9 cellular contexts compared by ENCODE assay signal in the genomic region with DNA sequence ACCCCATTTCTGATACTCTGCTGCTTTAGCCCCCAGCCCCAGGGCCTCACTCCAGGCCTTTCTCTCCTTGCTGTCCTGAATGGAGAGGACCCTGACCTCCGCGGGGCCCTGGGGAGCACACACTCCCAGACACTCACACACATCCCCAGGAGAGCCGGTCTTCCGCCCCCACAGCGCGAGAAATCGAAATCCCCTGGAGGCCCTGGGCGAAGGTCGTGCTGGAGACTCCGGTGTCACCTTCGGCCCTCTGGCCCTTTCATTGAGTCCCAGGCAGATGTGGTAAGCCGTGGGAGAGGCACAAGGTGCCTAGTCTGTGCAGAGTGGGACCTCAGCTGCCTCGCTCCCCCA. TPM values are rescaled to one million over a fixed set of nuclear protein-coding genes. Genes with fewer than 3 reads are reported as not detected.
DNase-seq lines count a peak whose midpoint lies in the region; ATAC-seq and TF ChIP-seq lines count a peak whose summit lies in the region.
"Had no signal": no experiment of that assay in that cellular context is flagged by ENCODE, and none has a peak within 500 bp of the region (broad histone marks: within the 10 kb centered on the region; RNA-seq: fewer than 3 reads in every experiment).

No MANE protein-coding gene starts in this region.

- peak overlapping the region; percentile 60 for H3K27ac ChIP-seq in RWPE2 (ENCODE audit: poor library complexity, severe bottlenecking)
- no peak overlapping the region for H3K27ac ChIP-seq in skeletal muscle tissue (ENCODE audit: low read depth, low read length)

- DNase-seq in RWPE2 (ENCODE audit: low spot score) (peak; percentile 70), fibroblast of villous mesenchyme (ENCODE audit: low read depth) (no peak), COR-L47 (lab: John Stamatoyannopoulos, UW) (no peak), retina (no peak), islet precursor cell (no peak)
- DNase-seq: cortex of kidney had no signal

- no peak for TF ChIP-seq CTCF in RWPE2 (IDR thresholded peaks at IDR 0.05; ENCODE audit: poor library complexity, severe bottlenecking)
- no peak for TF ChIP-seq CTCF in fibroblast of villous mesenchyme (IDR thresholded peaks at IDR 0.05; ENCODE audit: insufficient read depth, low read depth, low read length)

- H3K4me3 ChIP-seq in RWPE2 (ENCODE audit: severe bottlenecking): peak overlapping the region; percentile 75
- H3K4me3 ChIP-seq in fibroblast of villous mesenchyme (ENCODE audit: low read depth, low read length): peak overlapping the region; percentile 74
- H3K4me3 ChIP-seq in skeletal muscle tissue (ENCODE audit: low read length in 3 of 3): peak overlapping the region; percentile 71 to 79 (median 74)

- H3K36me3 ChIP-seq in RWPE2 (ENCODE audit: low read depth) (no peaks in the 10 kb centered on the region), skeletal muscle tissue (ENCODE audit: control insufficient read depth in 3 of 3, insufficient read depth in 3 of 3, low read length in 3 of 3) (no peaks in the 10 kb centered on the region)

- peak; percentile 5 for ATAC-seq in GM18499 (IDR thresholded peaks at IDR 0.05; ENCODE audit: insufficient read depth, unreplicated experiment)
- peak; percentile 1 for ATAC-seq in RWPE2 (ENCODE audit: low read depth)
- ATAC-seq in HG02798 (IDR thresholded peaks at IDR 0.05; ENCODE audit: poor library complexity, unreplicated experiment): no peak

- peaks cover 9% of the 10 kb centered on the region for H3K4me1 ChIP-seq in RWPE2 (ENCODE audit: insufficient read depth, poor library complexity, severe bottlenecking)
- peaks cover 9 to 27% (median 17%) of the 10 kb centered on the region in 3 donors for H3K4me1 ChIP-seq in skeletal muscle tissue (ENCODE audit: control insufficient read depth in 3 of 3, insufficient read depth in 3 of 3, low read length in 3 of 3)

- H3K9me3 ChIP-seq in RWPE2 (ENCODE audit: severe bottlenecking): no peaks in the 10 kb centered on the region
- no peaks in the 10 kb centered on the region for H3K9me3 ChIP-seq in skeletal muscle tissue (ENCODE audit: control insufficient read depth in 3 of 3, low read length in 3 of 3)

- peak overlapping the region; percentile 57 to 77 (median 70) for H3K9ac ChIP-seq in skeletal muscle tissue (ENCODE audit: low read depth in 1 of 3, low read length in 3 of 3)

- H3K27me3 ChIP-seq in RWPE2 (ENCODE audit: insufficient read depth, poor library complexity, severe bottlenecking) (no peaks in the 10 kb centered on the region), skeletal muscle tissue (ENCODE audit: control insufficient read depth in 3 of 3, insufficient read depth in 3 of 3, low read length in 3 of 3) (peaks cover 0 to 12% (median 9%) of the 10 kb centered on the region in 3 donors)

RNA-seq across cellular contexts. Expression of a gene that starts 0.8 kb away (rescaled TPM):
- total RNA-seq in fibroblast of villous mesenchyme (32.9 and 33.7 TPM in 2 replicates), skeletal muscle tissue (8.4 TPM)
